29 cellular contexts compared by ENCODE assay signal in the genomic region with DNA sequence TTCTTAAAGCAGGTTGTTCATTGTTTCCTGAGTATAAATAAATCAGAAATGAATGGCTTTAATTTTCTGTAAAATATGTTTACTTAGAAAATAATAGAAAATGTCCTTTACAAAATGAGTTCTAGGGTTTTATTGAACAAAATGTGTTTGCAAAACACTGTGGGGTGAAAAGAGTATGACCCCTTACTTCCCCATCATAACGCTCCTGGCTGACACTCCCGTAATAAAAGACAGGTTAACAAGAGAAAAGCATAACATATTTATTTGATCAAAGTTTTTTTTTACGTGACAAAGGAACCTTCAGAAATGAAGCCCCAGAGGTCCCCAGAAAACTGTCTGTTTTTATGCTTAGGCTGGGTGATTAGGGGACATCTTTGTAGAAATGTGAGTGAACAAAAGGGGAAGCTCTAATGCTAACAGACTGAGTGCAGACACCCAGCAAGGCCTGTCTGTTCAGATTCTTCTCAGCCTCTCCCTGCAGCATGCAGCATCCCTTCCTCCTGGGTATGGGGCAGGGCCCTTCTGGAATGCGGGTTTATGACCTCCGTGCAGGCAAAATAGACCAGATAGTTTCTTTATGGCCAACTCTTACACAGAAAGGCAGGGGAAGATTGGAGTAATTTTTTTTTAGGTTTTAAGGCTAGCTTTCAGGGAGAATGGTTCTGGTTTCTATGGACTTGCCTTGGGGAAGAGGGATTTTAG. TPM values are rescaled to one million over a fixed set of nuclear protein-coding genes. Genes with fewer than 3 reads are reported as not detected.
DNase-seq lines count a peak whose midpoint lies in the region; ATAC-seq and TF ChIP-seq lines count a peak whose summit lies in the region.
"Had no signal": no experiment of that assay in that cellular context is flagged by ENCODE, and none has a peak within 500 bp of the region (broad histone marks: within the 10 kb centered on the region; RNA-seq: fewer than 3 reads in every experiment).

No MANE protein-coding gene starts in this region.

- intact Hi-C loops in colonic mucosa (cut with DNase I), result no loop called here

- no peak overlapping the region for H3K27ac ChIP-seq in colonic mucosa
- H3K27ac ChIP-seq: 22Rv1, body of pancreas, gastroesophageal sphincter, parathyroid adenoma, skin epidermis had no signal

- no peaks in the 10 kb centered on the region for H3K27me3 Mint-ChIP-seq in mesothelial cell of epicardium (ENCODE audit: low read depth)
- H3K27me3 Mint-ChIP-seq: activated naive CD8-positive, alpha-beta T cell; T-helper 17 cell had no signal

- TF ChIP-seq CTCF in colonic mucosa (IDR thresholded peaks at IDR 0.05), result no peak
- TF ChIP-seq CTCF in mesothelial cell of epicardium (IDR thresholded peaks at IDR 0.05; ENCODE audit: unreplicated experiment), result no peak

- no peaks in the 10 kb centered on the region for H3K4me1 ChIP-seq in colonic mucosa
- H3K4me1 ChIP-seq: BE2C, body of pancreas, gastroesophageal sphincter, parathyroid adenoma had no signal

- H3K36me3 ChIP-seq in colonic mucosa, result no peaks in the 10 kb centered on the region
- H3K36me3 ChIP-seq: BE2C, gastroesophageal sphincter had no signal

- H3K9me3 ChIP-seq in colonic mucosa, result no peaks in the 10 kb centered on the region
- H3K9me3 ChIP-seq: BE2C, body of pancreas, gastroesophageal sphincter had no signal

- DNase-seq in NCI-H748 (lab: John Stamatoyannopoulos, UW; ENCODE audit: unreplicated experiment) (peak; percentile 15), NCI-H748 treated with DMSO at 0.1 percent for 48 hours (lab: John Stamatoyannopoulos, UW) (no peak), colonic mucosa (peak; percentile 63), mesothelial cell of epicardium (ENCODE audit: low spot score in 2 of 2, unreplicated experiment in 2 of 2) (no peak), ureter (ENCODE audit: low spot score) (peak; percentile 65), NCI-H1092 (lab: John Stamatoyannopoulos, UW) (no peak)
- DNase-seq: activated CD4-positive, CD25-positive, alpha-beta regulatory T cell; activated CD8-positive, alpha-beta T cell treated with anti-CD3 and anti-CD28 coated beads, Interleukin-2, amount 10 ng/mL, durations not matched to agents 7 days and 5 days; activated T-cell treated with anti-CD3 and anti-CD28 coated beads, Interleukin-2, amount 50 U/mL, for 4 hours; BE2C; body of pancreas; cortex of kidney; GF-D8; NCI-H1694 treated with DMSO at 0.1 percent for 48 hours; NCI-H226; SHP77; stimulated activated CD8-positive, alpha-beta memory T cell treated with anti-CD3 and anti-CD28 coated beads, Interleukin-4, amount 100 ng/mL, for 48 hours; substantia nigra; T-helper 17 cell had no signal

- no peak for ATAC-seq in HG03135 (IDR thresholded peaks at IDR 0.05; ENCODE audit: unreplicated experiment)
- no peak for ATAC-seq in GM21723 (IDR thresholded peaks at IDR 0.05; ENCODE audit: unreplicated experiment)
- ATAC-seq: activated CD8-positive, alpha-beta T cell treated with anti-CD3 and anti-CD28 coated beads, Interleukin-2, amount 10 ng/mL, durations not matched to agents 7 days and 5 days; activated T-cell treated with anti-CD3 and anti-CD28 coated beads, Interleukin-2, amount 50 U/mL, for 4 hours; body of pancreas; gastroesophageal sphincter; GM12878; T-helper 17 cell had no signal

- peaks cover 4% of the 10 kb centered on the region for H3K9me3 Mint-ChIP-seq in mesothelial cell of epicardium
- H3K9me3 Mint-ChIP-seq: activated T-cell treated with anti-CD3 and anti-CD28 coated beads, Interleukin-2, amount 50 U/mL, for 4 hours had no signal

- H3K4me1 Mint-ChIP-seq in mesothelial cell of epicardium, result peaks cover 36% of the 10 kb centered on the region
- H3K4me1 Mint-ChIP-seq: T-helper 17 cell had no signal

- H3K4me3 Mint-ChIP-seq in mesothelial cell of epicardium, result peak overlapping the region; percentile 30
- H3K4me3 Mint-ChIP-seq: activated CD8-positive, alpha-beta T cell treated with anti-CD3 and anti-CD28 coated beads, Interleukin-2, amount 10 ng/mL, durations not matched to agents 7 days and 5 days; activated naive CD8-positive, alpha-beta T cell; activated T-cell treated with anti-CD3 and anti-CD28 coated beads, Interleukin-2, amount 50 U/mL, for 4 hours; T-helper 17 cell had no signal

- no peaks in the 10 kb centered on the region for H3K27me3 ChIP-seq in colonic mucosa
- H3K27me3 ChIP-seq: BE2C, body of pancreas, gastroesophageal sphincter had no signal

- H3K36me3 Mint-ChIP-seq in mesothelial cell of epicardium, result peaks cover 3% of the 10 kb centered on the region
- H3K36me3 Mint-ChIP-seq: activated naive CD8-positive, alpha-beta T cell had no signal

- H3K4me3 ChIP-seq in colonic mucosa, result no peak overlapping the region
- H3K4me3 ChIP-seq: body of pancreas, gastroesophageal sphincter, GM12878, skin epidermis had no signal

- no peak overlapping the region for H3K9ac ChIP-seq in colonic mucosa (ENCODE audit: low read depth in 2 of 2, low read length in 2 of 2)
- H3K9ac ChIP-seq: parathyroid adenoma had no signal

- H3K27ac Mint-ChIP-seq in mesothelial cell of epicardium, result peak overlapping the region; percentile 98
- H3K27ac Mint-ChIP-seq: activated CD8-positive, alpha-beta T cell treated with anti-CD3 and anti-CD28 coated beads, Interleukin-2, amount 10 ng/mL, durations not matched to agents 7 days and 5 days; activated naive CD8-positive, alpha-beta T cell; T-helper 17 cell had no signal

RNA-seq across cellular contexts. Expression of a gene that starts 26.1 kb away (rescaled TPM):
- total RNA-seq in colonic mucosa, result under 1 TPM in 1 of 2 donors, not detected in 1; 0.12 TPM
- total RNA-seq in mesothelial cell of epicardium, result 16.6 to 18.9 TPM (median 17.5 TPM) in 3 replicates
- 0.23 TPM for total RNA-seq in ureter
- total RNA-seq: activated CD8-positive, alpha-beta T cell treated with anti-CD3 and anti-CD28 coated beads, Interleukin-2, amount 10 ng/mL, durations not matched to agents 7 days and 5 days; activated T-cell treated with anti-CD3 and anti-CD28 coated beads, Interleukin-2, amount 50 U/mL, for 4 hours; gastroesophageal sphincter; lower leg skin; myocyte; T-helper 17 cell had no signal

Comparison
In these comparisons a context has a peak if more than half of its experiments do, and no peak if none do; other contexts are left out.
1. DNase-seq: peak in NCI-H748 (single experiment), colonic mucosa (single experiment) and ureter (single experiment); none in NCI-H748 treated with DMSO at 0.1 percent for 48 hours (single experiment), mesothelial cell of epicardium (0 of 2) and NCI-H1092 (single experiment).
2. RNA of a gene that starts 26.1 kb away (total RNA-seq): 16.6 to 18.9 TPM in mesothelial cell of epicardium; 0.23 TPM in ureter (single experiment) and 0.12 TPM in colonic mucosa; every median in the first group is over 10 times any median in the second.